In the genomic region with DNA sequence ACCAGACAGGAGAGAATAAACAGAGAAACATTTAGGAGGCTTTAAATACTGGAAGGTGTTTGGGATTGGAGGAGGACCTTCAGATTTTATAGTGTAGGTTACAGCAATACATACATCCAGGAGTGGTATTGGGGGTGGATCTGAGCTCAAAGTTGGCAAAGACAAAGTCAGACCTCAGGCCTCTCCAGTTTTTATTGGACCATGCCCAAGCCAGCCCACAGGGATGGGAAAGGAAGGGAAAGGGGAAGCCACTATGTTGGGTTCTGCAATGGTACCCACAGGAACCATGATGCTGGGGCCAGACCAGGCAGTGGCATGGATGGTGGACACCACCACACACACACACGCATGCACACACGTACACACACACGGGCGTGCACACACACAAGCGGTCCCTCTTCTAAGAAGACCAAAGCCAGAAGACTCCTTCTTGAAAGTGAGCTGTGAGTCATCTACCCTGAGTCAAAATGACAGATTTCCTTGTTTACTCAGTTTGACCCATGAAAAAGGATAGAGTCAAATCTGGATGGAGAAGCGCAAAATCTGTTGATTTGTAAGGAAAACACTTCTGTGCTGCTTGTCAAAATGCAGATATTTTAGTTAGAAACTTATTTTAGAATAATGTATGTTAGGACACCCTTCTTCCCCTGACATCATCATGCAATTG, we compare ENCODE assay signal across 17 cellular contexts.
"Had no signal": no experiment of that assay in that cellular context is flagged by ENCODE, and none has a peak within 500 bp of the region (broad histone marks: within the 10 kb centered on the region; RNA-seq: fewer than 3 reads in every experiment).

No MANE protein-coding gene starts in this region.

- ATAC-seq: activated CD4-positive, alpha-beta T cell treated with anti-CD3 and anti-CD28 coated beads for 36 hours; activated CD8-positive, alpha-beta T cell treated with anti-CD3 and anti-CD28 coated beads for 36 hours; activated naive CD8-positive, alpha-beta T cell treated with anti-CD3 and anti-CD28 coated beads, Interleukin-2, amount 50 U/mL, for 24 hours; natural killer cell; right lobe of liver; stimulated activated naive B cell treated with anti-CD40 and anti-IgM and Interleukin-4, amounts not matched to agents 10 μg/mL and 1 μg/mL and 100 μg/mL, for 72 hours had no signal

- DNase-seq: activated CD4-positive, alpha-beta T cell treated with anti-CD3 and anti-CD28 coated beads for 36 hours; activated CD8-positive, alpha-beta memory T cell treated with anti-CD3 and anti-CD28 coated beads, Interleukin-2, amount 50 U/mL, for 4 hours; activated CD8-positive, alpha-beta T cell treated with anti-CD3 and anti-CD28 coated beads for 36 hours; activated naive CD8-positive, alpha-beta T cell treated with anti-CD3 and anti-CD28 coated beads, Interleukin-2, amount 50 U/mL, for 24 hours; activated T-cell treated with anti-CD3 and anti-CD28 coated beads, Interleukin-2, amount 50 U/mL, for 72 hours; central memory CD4-positive, alpha-beta T cell; effector CD4-positive, alpha-beta T cell; natural killer cell; nucleus accumbens; right lobe of liver; spleen; stimulated activated CD4-positive, alpha-beta T cell treated with anti-CD3 and anti-CD28 coated beads, Interleukin-2, amount 100 ng/mL, for 24 hours; stimulated activated naive B cell treated with anti-CD40 and anti-IgM and Interleukin-4, amounts not matched to agents 10 μg/mL and 1 μg/mL and 100 μg/mL, for 72 hours; T-helper 9 cell had no signal

- H3K9me3 ChIP-seq: prostate gland, right lobe of liver had no signal

- H3K36me3 ChIP-seq: prostate gland, right lobe of liver, spleen had no signal

- H3K4me3 ChIP-seq: coronary artery, prostate gland, right lobe of liver, spleen had no signal

- H3K27ac ChIP-seq: coronary artery, prostate gland, right lobe of liver, spleen, VCaP had no signal

- H3K27me3 ChIP-seq: right lobe of liver, spleen had no signal

- H3K4me1 ChIP-seq: prostate gland, right lobe of liver, spleen had no signal
